ENCODE assay signal across 10 cellular contexts in genomic region chr9:125066839-125067619, GRCh38.
DNase-seq lines count a peak whose midpoint lies in the region; ATAC-seq and TF ChIP-seq lines count a peak whose summit lies in the region.
"Had no signal": no experiment of that assay in that cellular context is flagged by ENCODE, and none has a peak within 500 bp of the region (broad histone marks: within the 10 kb centered on the region; RNA-seq: fewer than 3 reads in every experiment).

No MANE protein-coding gene starts in this region.

- H3K4me1 Mint-ChIP-seq in brain, result peaks cover 10% of the 10 kb centered on the region

- peak overlapping the region in 2 of 5 experiments; percentile 6 to 19 for H3K4me3 Mint-ChIP-seq in brain
- H3K4me3 Mint-ChIP-seq: activated CD4-positive, alpha-beta memory T cell treated with anti-CD3 and anti-CD28 coated beads for 36 hours had no signal

- no peak for ATAC-seq in GM18858 (IDR thresholded peaks at IDR 0.05; ENCODE audit: unreplicated experiment)

- TF ChIP-seq CTCF in brain (conservative IDR thresholded peaks at IDR 0.05), result no peak

- peaks cover 0 to 9% (median 0%) of the 10 kb centered on the region in 5 experiments for H3K9me3 Mint-ChIP-seq in brain
- H3K9me3 Mint-ChIP-seq: activated CD4-positive, alpha-beta memory T cell treated with anti-CD3 and anti-CD28 coated beads for 36 hours had no signal

- H3K36me3 Mint-ChIP-seq in brain, result peaks cover 22% of the 10 kb centered on the region
- H3K36me3 Mint-ChIP-seq: activated CD4-positive, alpha-beta memory T cell treated with anti-CD3 and anti-CD28 coated beads for 36 hours had no signal

- peak overlapping the region in 3 of 5 experiments; percentile 16 to 86 (median 82) for H3K27ac Mint-ChIP-seq in brain
- H3K27ac Mint-ChIP-seq: activated CD4-positive, alpha-beta memory T cell treated with anti-CD3 and anti-CD28 coated beads for 36 hours had no signal

- H3K27me3 Mint-ChIP-seq in brain, result no peaks in the 10 kb centered on the region
- H3K27me3 Mint-ChIP-seq: activated CD4-positive, alpha-beta memory T cell treated with anti-CD3 and anti-CD28 coated beads for 36 hours had no signal

- DNase-seq in AG08395 (ENCODE audit: low spot score) (peak; percentile 12), GM04503 (ENCODE audit: low read depth) (peak; percentile 17), medulla oblongata (ENCODE audit: extremely low spot score) (peak; percentile 29), NCI-H2081 (lab: John Stamatoyannopoulos, UW) (no peak), DMS 273 (lab: John Stamatoyannopoulos, UW; ENCODE audit: unreplicated experiment) (no peak)
- no peak for DNase-seq in stimulated activated CD4-positive, alpha-beta T cell treated with anti-CD3 and anti-CD28 coated beads, Interleukin-4, amount 100 ng/mL, for 1 hour
- DNase-seq: activated CD4-positive, alpha-beta memory T cell treated with anti-CD3 and anti-CD28 coated beads for 36 hours; DMS79 treated with DMSO at 0.1 percent for 48 hours had no signal

Comparison
In these comparisons a context has a peak if more than half of its experiments do, and no peak if none do; other contexts are left out.
1. DNase-seq: peak in AG08395 (single experiment), GM04503 (single experiment) and medulla oblongata (single experiment); none in NCI-H2081 (0 of 2), DMS 273 (single experiment) and stimulated activated CD4-positive, alpha-beta T cell treated with anti-CD3 and anti-CD28 coated beads, Interleukin-4, amount 100 ng/mL, for 1 hour (single experiment).